ENCODE assay signal across 8 cellular contexts in the genomic region with DNA sequence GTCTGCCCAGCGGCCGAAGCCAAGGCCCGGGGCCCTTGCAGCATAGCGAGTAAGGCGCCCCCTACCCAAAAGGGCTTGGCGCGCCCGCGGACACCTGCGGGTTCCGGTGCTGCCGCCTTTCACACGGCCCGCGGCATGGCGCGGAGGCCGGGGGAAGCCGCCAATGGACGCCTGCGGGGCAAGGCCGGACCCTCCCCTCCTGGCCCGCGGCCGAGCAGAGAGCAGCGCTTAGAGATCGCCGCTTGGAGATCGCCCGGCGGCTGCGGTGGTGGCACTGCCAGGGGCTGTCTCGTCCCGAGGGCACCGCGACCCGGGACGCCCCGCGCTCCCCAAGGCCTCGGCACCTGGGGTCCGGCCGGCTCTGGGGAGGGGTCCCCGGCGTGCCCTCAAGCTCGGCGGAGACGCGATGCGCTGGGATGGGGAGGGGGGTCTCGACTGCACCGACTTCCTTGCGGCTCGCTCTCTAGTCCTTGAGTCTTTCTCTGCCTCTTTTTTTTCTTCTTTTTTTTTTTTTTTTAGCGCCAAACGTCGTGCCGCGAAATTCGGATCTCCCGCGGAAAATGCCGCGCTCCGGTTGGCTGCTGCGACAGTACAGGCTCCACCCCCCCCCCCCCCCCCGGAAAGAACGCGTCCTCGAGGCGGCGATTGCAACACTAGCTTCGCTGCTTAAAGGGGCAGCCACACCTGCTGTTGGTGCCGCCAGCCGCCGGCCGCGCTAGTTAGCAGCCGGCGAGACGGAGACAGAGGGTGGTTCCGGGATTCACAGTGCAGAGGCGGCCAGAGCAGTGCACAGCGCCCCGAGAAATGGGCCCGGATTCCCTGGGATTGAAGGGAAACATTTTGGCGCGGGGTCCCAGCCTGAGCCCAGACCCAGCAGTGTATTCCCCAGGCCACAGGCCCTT. TPM values are rescaled to one million over a fixed set of nuclear protein-coding genes. Genes with fewer than 3 reads are reported as not detected.
DNase-seq lines count a peak whose midpoint lies in the region; ATAC-seq and TF ChIP-seq lines count a peak whose summit lies in the region.

TSS of gene E2F2 (minus strand) at position 484 of the 902 bp plus-strand sequence. CDS start at position 44, 440 bp downstream.

- H3K36me3 Mint-ChIP-seq in CD4-positive, CD25-positive, alpha-beta regulatory T cell = no peaks in the 10 kb centered on the region
- no peaks in the 10 kb centered on the region for H3K36me3 Mint-ChIP-seq in nephron (ENCODE audit: low read depth)

- no peaks in the 10 kb centered on the region for H3K27me3 ChIP-seq in CD4-positive, CD25-positive, alpha-beta regulatory T cell (ENCODE audit: control insufficient read depth, insufficient read depth, low read length)

- no peaks in the 10 kb centered on the region for H3K9me3 ChIP-seq in CD4-positive, CD25-positive, alpha-beta regulatory T cell (ENCODE audit: control insufficient read depth in 2 of 2, low read length in 2 of 2)

- peak; percentile 84 for ATAC-seq in CD4-positive, CD25-positive, alpha-beta regulatory T cell (ENCODE audit: low read depth in 2 of 2)
- ATAC-seq in GM19455 (IDR thresholded peaks at IDR 0.05; ENCODE audit: unreplicated experiment) = peak; percentile 42
- ATAC-seq in stimulated activated naive CD8-positive, alpha-beta T cell treated with anti-CD3 and anti-CD28 coated beads, Interleukin-15, Interleukin-2, amounts not matched to agents 100 U/mL and 50 U/mL, for 24 hours = peak; percentile 71

- peak; percentile 78 to 94 (median 83) for DNase-seq in CD4-positive, CD25-positive, alpha-beta regulatory T cell
- DNase-seq in Kasumi-1 (lab: John Stamatoyannopoulos, UW) = peak; percentile 78 to 79
- DNase-seq in RKO (ENCODE audit: low spot score) = peak; percentile 95
- peak; percentile 62 to 76 for DNase-seq in activated T-helper 1 cell treated with anti-CD3 and anti-CD28 coated beads, Interleukin-2, amount 50 U/mL, for 16 hours (ENCODE audit: low read depth in 1 of 2, low spot score in 1 of 2)
- peak; percentile 73 for DNase-seq in fibroblast of peridontal ligament (ENCODE audit: extremely low read depth)
- DNase-seq in stimulated activated naive CD8-positive, alpha-beta T cell treated with anti-CD3 and anti-CD28 coated beads, Interleukin-15, Interleukin-2, amounts not matched to agents 100 U/mL and 50 U/mL, for 24 hours = peak; percentile 81

- H3K4me1 ChIP-seq in CD4-positive, CD25-positive, alpha-beta regulatory T cell (ENCODE audit: control insufficient read depth, insufficient read depth, low read length, poor library complexity, severe bottlenecking) = peaks cover 78% of the 10 kb centered on the region

- peak within 1 kb of the TSS; percentile 90 to 97 (median 94) for H3K4me3 Mint-ChIP-seq in CD4-positive, CD25-positive, alpha-beta regulatory T cell
- peak within 1 kb of the TSS; percentile 90 to 92 (median 91) for H3K4me3 Mint-ChIP-seq in nephron

- TF ChIP-seq CTCF in nephron (IDR thresholded peaks at IDR 0.05; ENCODE audit: unreplicated experiment in 3 of 3) = no peak

- peaks cover 14 to 77% (median 55%) of the 10 kb centered on the region in 4 donors for H3K4me1 Mint-ChIP-seq in CD4-positive, CD25-positive, alpha-beta regulatory T cell
- peaks cover 43% of the 10 kb centered on the region for H3K4me1 Mint-ChIP-seq in nephron

- H3K27ac ChIP-seq in CD4-positive, CD25-positive, alpha-beta regulatory T cell (ENCODE audit: insufficient read depth, low read length, poor library complexity, severe bottlenecking) = peak within 1 kb of the TSS; percentile 79

- H3K36me3 ChIP-seq in CD4-positive, CD25-positive, alpha-beta regulatory T cell (ENCODE audit: control insufficient read depth, insufficient read depth, low read length) = no peaks in the 10 kb centered on the region

- H3K9me3 Mint-ChIP-seq in CD4-positive, CD25-positive, alpha-beta regulatory T cell = no peaks in the 10 kb centered on the region
- no peaks in the 10 kb centered on the region for H3K9me3 Mint-ChIP-seq in nephron

- peak within 1 kb of the TSS; percentile 73 for H3K4me3 ChIP-seq in CD4-positive, CD25-positive, alpha-beta regulatory T cell (ENCODE audit: low read depth, low read length)

- H3K27ac Mint-ChIP-seq in CD4-positive, CD25-positive, alpha-beta regulatory T cell = peak within 1 kb of the TSS; percentile 83 to 94 (median 92)
- H3K27ac Mint-ChIP-seq in nephron = peak within 1 kb of the TSS; percentile 60 to 82 (median 64)

- H3K27me3 Mint-ChIP-seq in CD4-positive, CD25-positive, alpha-beta regulatory T cell = no peaks in the 10 kb centered on the region
- peaks cover 9% of the 10 kb centered on the region for H3K27me3 Mint-ChIP-seq in nephron (ENCODE audit: low read depth)

RNA-seq across cellular contexts. Expression of gene E2F2, which starts in this region (rescaled TPM):
- 13.8 TPM for total RNA-seq in CD4-positive, CD25-positive, alpha-beta regulatory T cell
- 1 to 10 TPM; 2.3 to 7.1 (median 3.7) TPM for polyA plus RNA-seq in CD4-positive, CD25-positive, alpha-beta regulatory T cell

Comparison
In these comparisons a context has a peak if more than half of its experiments do, and no peak if none do; other contexts are left out.
1. Peak in every context shown above with its lines: DNase-seq, ATAC-seq, H3K4me3 ChIP-seq and H3K27ac ChIP-seq.